ENCODE assay signal across 18 cellular contexts in the genomic region with DNA sequence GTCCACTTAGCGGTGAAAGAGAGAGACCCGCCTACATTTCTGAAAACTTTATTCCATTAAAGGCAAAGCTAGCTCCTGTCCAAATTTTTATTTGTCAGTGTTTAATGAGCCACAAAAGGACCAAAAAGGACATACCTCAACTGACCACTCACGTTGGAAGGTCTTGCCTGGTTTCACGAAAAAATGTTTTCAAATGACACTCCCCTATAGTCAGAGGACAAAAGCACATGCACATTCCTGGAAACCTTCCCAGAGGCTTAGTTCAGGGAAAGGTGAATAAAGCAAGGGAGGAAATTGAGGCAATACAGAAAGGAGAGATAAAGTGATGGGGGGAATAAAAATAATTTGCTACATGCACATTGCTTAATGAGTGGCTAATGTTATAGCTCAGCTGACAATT. TPM values are rescaled to one million over a fixed set of nuclear protein-coding genes. Genes with fewer than 3 reads are reported as not detected.
DNase-seq lines count a peak whose midpoint lies in the region; ATAC-seq and TF ChIP-seq lines count a peak whose summit lies in the region.
"Had no signal": no experiment of that assay in that cellular context is flagged by ENCODE, and none has a peak within 500 bp of the region (broad histone marks: within the 10 kb centered on the region; RNA-seq: fewer than 3 reads in every experiment).

No MANE protein-coding gene starts in this region.

- H3K27ac Mint-ChIP-seq in MCF 10A (ENCODE audit: low read depth, unreplicated experiment), result no peak overlapping the region
- H3K27ac Mint-ChIP-seq in activated CD8-positive, alpha-beta T cell treated with anti-CD3 and anti-CD28 coated beads for 36 hours, result no peak overlapping the region
- H3K27ac Mint-ChIP-seq in T-helper 2 cell treated with Interferon-gamma antibody and Interleukin-4, amounts not matched to agents 5 μg/mL and 100 μg/mL, for 36 hours, result no peak overlapping the region

- POLR2A ChIA-PET in MCF 10A (lab: Yijun Ruan, JAX), result no interaction called here
- POLR2A ChIA-PET in activated CD8-positive, alpha-beta T cell treated with anti-CD3 and anti-CD28 coated beads for 36 hours (lab: Charles Lee), result no interaction called here

- ATAC-seq in activated CD8-positive, alpha-beta T cell treated with anti-CD3 and anti-CD28 coated beads for 36 hours, result no peak

- DNase-seq in astrocyte of the cerebellum (ENCODE audit: low read depth) (peak; percentile 46), dorsolateral prefrontal cortex (no peak), MCF 10A (ENCODE audit: unreplicated experiment) (no peak)
- no peak for DNase-seq in activated CD8-positive, alpha-beta T cell treated with anti-CD3 and anti-CD28 coated beads for 36 hours
- no peak for DNase-seq in T-helper 2 cell treated with Interferon-gamma antibody and Interleukin-4, amounts not matched to agents 5 μg/mL and 100 μg/mL, for 36 hours (ENCODE audit: low spot score)
- DNase-seq: BE2C, DMS79, IMR-90, Karpas-422, NCI-H1417, NCI-H1694 treated with DMSO at 0.1 percent for 48 hours, NCI-H2081 treated with DMSO at 0.1 percent for 48 hours, NCI-H446, NCI-H526, Peyer's patch, SJCRH30 had no signal

- H3K27me3 ChIP-seq in dorsolateral prefrontal cortex, result no peaks in the 10 kb centered on the region
- H3K27me3 ChIP-seq: BE2C, Peyer's patch, SJCRH30 had no signal

- no TSS peak for BruUV-seq in MCF 10A (replicated peaks; lab: Mats Ljungman, UMichigan)

- CTCF ChIA-PET in MCF 10A (lab: Yijun Ruan, JAX), result interaction anchor here (1.1 kb wide), 1 partner anchor 128 kb away, joined by 3 read pairs; no protein-coding TSS in a partner anchor
- CTCF ChIA-PET in activated CD8-positive, alpha-beta T cell treated with anti-CD3 and anti-CD28 coated beads for 36 hours (lab: Charles Lee), result no interaction called here

- no peak for TF ChIP-seq EP300 in Ishikawa (IDR thresholded peaks at IDR 0.05; ENCODE audit: borderline replicate concordance)

- no peak overlapping the region for H3K4me3 ChIP-seq in astrocyte of the cerebellum (ENCODE audit: low read depth, low read length)
- no peak overlapping the region for H3K4me3 ChIP-seq in dorsolateral prefrontal cortex
- H3K4me3 ChIP-seq: Peyer's patch, SJCRH30 had no signal

- peaks cover 40% of the 10 kb centered on the region for H3K36me3 Mint-ChIP-seq in MCF 10A (ENCODE audit: insufficient read depth, unreplicated experiment)
- peaks cover 33% of the 10 kb centered on the region for H3K36me3 Mint-ChIP-seq in activated CD8-positive, alpha-beta T cell treated with anti-CD3 and anti-CD28 coated beads for 36 hours (ENCODE audit: low read depth)
- H3K36me3 Mint-ChIP-seq in T-helper 2 cell treated with Interferon-gamma antibody and Interleukin-4, amounts not matched to agents 5 μg/mL and 100 μg/mL, for 36 hours (ENCODE audit: low read depth), result peaks cover 55% of the 10 kb centered on the region

- peaks cover 4% of the 10 kb centered on the region for H3K4me1 Mint-ChIP-seq in MCF 10A (ENCODE audit: insufficient read depth, unreplicated experiment)
- peaks cover 30% of the 10 kb centered on the region for H3K4me1 Mint-ChIP-seq in activated CD8-positive, alpha-beta T cell treated with anti-CD3 and anti-CD28 coated beads for 36 hours (ENCODE audit: low read depth)
- H3K4me1 Mint-ChIP-seq in T-helper 2 cell treated with Interferon-gamma antibody and Interleukin-4, amounts not matched to agents 5 μg/mL and 100 μg/mL, for 36 hours (ENCODE audit: low read depth), result peaks cover 23% of the 10 kb centered on the region

- peak overlapping the region; percentile 28 to 95 (median 88) for H3K27ac ChIP-seq in dorsolateral prefrontal cortex
- peak overlapping the region; percentile 90 for H3K27ac ChIP-seq in temporal lobe (ENCODE audit: low read depth, low read length)
- H3K27ac ChIP-seq: Peyer's patch, SJCRH30 had no signal

- H3K4me3 Mint-ChIP-seq in MCF 10A (ENCODE audit: unreplicated experiment), result no peak overlapping the region
- no peak overlapping the region for H3K4me3 Mint-ChIP-seq in activated CD8-positive, alpha-beta T cell treated with anti-CD3 and anti-CD28 coated beads for 36 hours
- no peak overlapping the region for H3K4me3 Mint-ChIP-seq in T-helper 2 cell treated with Interferon-gamma antibody and Interleukin-4, amounts not matched to agents 5 μg/mL and 100 μg/mL, for 36 hours

- no peaks in the 10 kb centered on the region for H3K27me3 Mint-ChIP-seq in MCF 10A (ENCODE audit: insufficient read depth, unreplicated experiment)
- no peaks in the 10 kb centered on the region for H3K27me3 Mint-ChIP-seq in activated CD8-positive, alpha-beta T cell treated with anti-CD3 and anti-CD28 coated beads for 36 hours
- H3K27me3 Mint-ChIP-seq in T-helper 2 cell treated with Interferon-gamma antibody and Interleukin-4, amounts not matched to agents 5 μg/mL and 100 μg/mL, for 36 hours (ENCODE audit: low read depth), result no peaks in the 10 kb centered on the region

- TF ChIP-seq CTCF in astrocyte of the cerebellum (IDR thresholded peaks at IDR 0.05; ENCODE audit: low read depth, low read length, missing control alignments) (no peak), dorsolateral prefrontal cortex (IDR thresholded peaks at IDR 0.05 in 54 of 56, conservative IDR thresholded peaks at IDR 0.05 in 2 of 56; ENCODE audit: low read depth in 1 of 56, partially characterized antibody in 56 of 56) (no peak), MCF 10A (IDR thresholded peaks at IDR 0.05; ENCODE audit: unreplicated experiment) (no peak)
- no peak for TF ChIP-seq CTCF in activated CD8-positive, alpha-beta T cell treated with anti-CD3 and anti-CD28 coated beads for 36 hours (IDR thresholded peaks at IDR 0.05)

- TF ChIP-seq RAD21 in Ishikawa (IDR thresholded peaks at IDR 0.05; ENCODE audit: low read depth), result no peak

- H3K9me3 Mint-ChIP-seq in MCF 10A (ENCODE audit: unreplicated experiment), result no peaks in the 10 kb centered on the region
- no peaks in the 10 kb centered on the region for H3K9me3 Mint-ChIP-seq in activated CD8-positive, alpha-beta T cell treated with anti-CD3 and anti-CD28 coated beads for 36 hours
- no peaks in the 10 kb centered on the region for H3K9me3 Mint-ChIP-seq in T-helper 2 cell treated with Interferon-gamma antibody and Interleukin-4, amounts not matched to agents 5 μg/mL and 100 μg/mL, for 36 hours

- in situ Hi-C loops in astrocyte of the cerebellum (cut with HindIII; ENCODE audit: low sequenced_read_pairs), result no loop called here

- intact Hi-C loops in dorsolateral prefrontal cortex (cut with DNase I) (loop anchor here (5.0 kb wide), 1 partner anchor 55 kb away; the partner anchor contains the start of gene DOCK9 (in 2 of the 2)), MCF 10A (cut with micrococcal nuclease) (no loop called here)
- intact Hi-C loops in activated CD8-positive, alpha-beta T cell treated with anti-CD3 and anti-CD28 coated beads for 36 hours (cut with micrococcal nuclease), result no loop called here

TF ChIP-seq in Ishikawa, 13 proteins besides CTCF, POLR2A, EP300 and RAD21:
- TF ChIP-seq TAF1 (IDR thresholded peaks at IDR 0.05; ENCODE audit: low read depth) (no peak), CEBPB (IDR thresholded peaks at IDR 0.05) (no peak), NFIC (IDR thresholded peaks at IDR 0.05) (0 out of 2 replicates have a peak, but pooled peaks have one; percentile 11)

RNA-seq across cellular contexts. Expression of gene DOCK9, which starts 55.6 kb away (rescaled TPM):
- total RNA-seq in dorsolateral prefrontal cortex, result 100 to 1,000 TPM in 118 of 120 experiments, 10 to 100 TPM in 2; 92.4 to 354 (median 139) TPM
- total RNA-seq in temporal lobe, result 137 TPM
- 77.0 and 94.1 TPM in 2 replicates for total RNA-seq in MCF 10A (2022)
- total RNA-seq in activated CD8-positive, alpha-beta T cell treated with anti-CD3 and anti-CD28 coated beads for 36 hours, result 10 to 100 TPM; 33.4 to 36.9 TPM

Comparison
In these comparisons a context has a peak if more than half of its experiments do, and no peak if none do; other contexts are left out.
1. intact Hi-C loops: an anchor here in dorsolateral prefrontal cortex (5.0 kb wide); none called in MCF 10A and activated CD8-positive, alpha-beta T cell treated with anti-CD3 and anti-CD28 coated beads for 36 hours.